1 cellular context compared by ENCODE assay signal in genomic region chr2:65587779-65588178, GRCh38.
TF ChIP-seq lines count a peak whose summit lies in the region.

No MANE protein-coding gene starts in this region.

TF ChIP-seq in IMR-90, 13 proteins besides CTCF, POLR2A, EP300 and RAD21 (continued from another document):
- TF ChIP-seq ELK1 (IDR thresholded peaks at IDR 0.05; ENCODE audit: borderline replicate concordance, low read depth, low read length) (no peak), CEBPB (IDR thresholded peaks at IDR 0.05; ENCODE audit: low read depth, low read length) (no peak), MXI1 (IDR thresholded peaks at IDR 0.05; ENCODE audit: borderline replicate concordance, low read depth, low read length) (no peak), MAZ (IDR thresholded peaks at IDR 0.05; ENCODE audit: borderline replicate concordance, low read depth, low read length) (no peak), RCOR1 (IDR thresholded peaks at IDR 0.05; ENCODE audit: insufficient replicate concordance, low read length) (no peak), CHD1 (IDR thresholded peaks at IDR 0.05; ENCODE audit: low read depth, low read length) (no peak), USF2 (IDR thresholded peaks at IDR 0.05; ENCODE audit: low read depth, low read length) (no peak), FOS (IDR thresholded peaks at IDR 0.05; ENCODE audit: low read depth, low read length) (no peak), RFX5 (IDR thresholded peaks at IDR 0.05; ENCODE audit: low read depth, low read length) (no peak), NFE2L2 (IDR thresholded peaks at IDR 0.05; ENCODE audit: low read depth, low read length) (no peak), BHLHE40 (IDR thresholded peaks at IDR 0.05; ENCODE audit: low read depth, low read length) (no peak)
